Comparison of ENCODE assay signal across 8 cellular contexts in the genomic region with DNA sequence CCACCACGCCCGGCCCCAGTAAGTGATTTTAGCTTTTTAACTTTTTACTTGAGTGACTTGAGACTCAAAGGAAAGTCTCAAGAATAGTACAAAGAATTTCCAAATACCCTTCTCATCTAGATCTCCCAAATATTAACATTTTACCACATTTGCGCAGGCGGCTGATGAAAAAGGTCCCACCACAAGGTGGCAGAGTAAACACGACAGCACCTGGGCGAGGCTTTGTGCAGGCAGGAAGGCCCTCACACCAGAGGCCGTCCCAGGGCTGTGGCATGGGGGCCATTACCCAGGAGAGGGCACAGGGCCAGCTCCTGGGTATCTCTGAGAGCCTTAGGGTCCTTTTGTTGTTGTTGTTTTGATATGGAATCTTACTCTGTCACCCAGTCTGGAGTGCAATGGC. TPM values are rescaled to one million over a fixed set of nuclear protein-coding genes. Genes with fewer than 3 reads are reported as not detected.
DNase-seq lines count a peak whose midpoint lies in the region; ATAC-seq, FAIRE-seq and TF ChIP-seq lines count a peak whose summit lies in the region.

No MANE protein-coding gene starts in this region.

- FAIRE-seq in A549 (lab: Jason Lieb, UNC): no peak
- FAIRE-seq in small intestine (lab: Jason Lieb, UNC): no peak

- H3K27me3 ChIP-seq in esophagus muscularis mucosa (peaks cover 0 to 24% (median 0%) of the 10 kb centered on the region in 4 donors), small intestine (ENCODE audit: control insufficient read depth in 2 of 2, insufficient read depth in 2 of 2, low read length in 2 of 2) (no peaks in the 10 kb centered on the region)

- POLR2A ChIA-PET in A549 (lab: Yijun Ruan, JAX): no interaction called here

- no peaks in the 10 kb centered on the region for H3K36me3 ChIP-seq in esophagus muscularis mucosa
- no peaks in the 10 kb centered on the region for H3K36me3 ChIP-seq in small intestine (ENCODE audit: control insufficient read depth in 2 of 2, insufficient read depth in 2 of 2, low read length in 2 of 2)

- H3K4me3 ChIP-seq in A549 (no peak overlapping the region), esophagus muscularis mucosa (no peak overlapping the region), small intestine (ENCODE audit: low read depth in 1 of 2, low read length in 2 of 2) (no peak overlapping the region)

- 29% methylated on average over 7 of the region's 7 CpGs for WGBS in A549 (ENCODE audit: missing lambda C conversion rate)
- whole genome bisulfite sequencing in esophagus muscularis mucosa: 41% methylated on average over 5 of the region's 7 CpGs
- 45 to 51% (median 50%) methylated on average over 7 of the region's 7 CpGs for WGBS in small intestine, 3 donors

- H3K9me3 ChIP-seq in A549 (no peaks in the 10 kb centered on the region), esophagus muscularis mucosa (no peaks in the 10 kb centered on the region), small intestine (ENCODE audit: control insufficient read depth, low read depth) (no peaks in the 10 kb centered on the region)

- peak; percentile 36 to 58; a peak in 3 of 5 replicates for TF ChIP-seq RAD21 in A549 (conservative IDR thresholded peaks at IDR 0.05 in 1 of 2, IDR thresholded peaks at IDR 0.05 in 1 of 2)

- TF ChIP-seq POLR2A in A549 (IDR thresholded peaks at IDR 0.05; ENCODE audit: low read length): no peak
- no peak for TF ChIP-seq POLR2A in esophagus muscularis mucosa (IDR thresholded peaks at IDR 0.05; ENCODE audit: low read depth)

- peak; percentile 42 for TF ChIP-seq CTCF in A549 (IDR thresholded peaks at IDR 0.05)
- peak; percentile 72 for TF ChIP-seq CTCF in GM10266 (IDR thresholded peaks at IDR 0.05; ENCODE audit: control insufficient read depth, insufficient read depth, low read depth, missing control alignments)
- peak; percentile 28 to 44 (median 39) for TF ChIP-seq CTCF in esophagus muscularis mucosa (IDR thresholded peaks at IDR 0.05)

- H3K4me1 ChIP-seq in A549 (no peaks in the 10 kb centered on the region), esophagus muscularis mucosa (no peaks in the 10 kb centered on the region), small intestine (ENCODE audit: control insufficient read depth in 2 of 2, insufficient read depth in 1 of 2, low read depth in 1 of 2, low read length in 1 of 2) (no peaks in the 10 kb centered on the region)

- intact Hi-C loops in esophagus muscularis mucosa (cut with DNase I): no loop called here

- DNase-seq in A549 (ENCODE audit: low read depth in 1 of 2, low spot score in 1 of 2) (peak in 1 of 2 experiments; percentile 47), GM10266 (ENCODE audit: extremely low spot score) (peak; percentile 46), SHP77 (lab: John Stamatoyannopoulos, UW) (peak; percentile 58 to 76), esophagus muscularis mucosa (ENCODE audit: extremely low spot score) (no peak), small intestine (peak; percentile 17), glomerular visceral epithelial cell (ENCODE audit: extremely low spot score) (no peak), NCI-H146 (lab: John Stamatoyannopoulos, UW) (no peak)

- TF ChIP-seq EP300 in A549 (IDR thresholded peaks at IDR 0.05): no peak
- TF ChIP-seq EP300 in esophagus muscularis mucosa (IDR thresholded peaks at IDR 0.05): no peak

- H3K27ac ChIP-seq in A549 (no peak overlapping the region), esophagus muscularis mucosa (replicated peaks in 1 of 4) (no peak overlapping the region), small intestine (ENCODE audit: low read depth in 1 of 2, low read length in 1 of 2) (no peak overlapping the region)

- CTCF ChIA-PET in A549 (lab: Yijun Ruan, JAX): interaction anchor here (0.6 to 1.6 kb wide), 9 partner anchors 8 to 1079 kb away, joined by 3 to 5 read pairs (median 3); partner anchors contain the start of gene RADIL

- ATAC-seq in A549 (peak; percentile 50 to 77; a peak in 3 of 6 replicates), HG03571 (IDR thresholded peaks at IDR 0.05; ENCODE audit: unreplicated experiment) (no peak)

- H3K4me2 ChIP-seq in A549: no peak overlapping the region

TF ChIP-seq in A549, 52 proteins besides CTCF, POLR2A, EP300 and RAD21:
- TF ChIP-seq SMC3 (IDR thresholded peaks at IDR 0.05) (peak; percentile 47), ELK1 (IDR thresholded peaks at IDR 0.05; ENCODE audit: low read depth, low read length) (no peak)

RNA-seq across cellular contexts. Expression of gene WIPI2, which starts 50.0 kb away (rescaled TPM):
- polyA plus RNA-seq in A549 (2011; rRNA removed) (44.6 and 51.3 TPM in 2 replicates), A549 (2017; fragmentation: RNase III; extraction: RNeasy Plus Mini Kit Qiagen cat#74134 plus additional on column Dnase treatment) (37.1 to 42.6 TPM (median 39.8 TPM) in 3 replicates), small intestine (10 to 100 TPM; 25.0 to 37.6 (median 34.0) TPM)
- 47.5 and 58.4 TPM in 2 replicates for polyA plus RNA-seq in A549 (2012; cell fraction: cytosol; rRNA removed)
- polyA plus RNA-seq in A549 (2012; cell fraction: nucleus; rRNA removed): 49.1 TPM in 2 replicates
- polyA minus RNA-seq in A549 (2011; rRNA and poly(A)+ RNA removed): 50.7 and 82.7 TPM in 2 replicates
- 10 to 100 TPM; 50.4 to 81.8 (median 60.2) TPM for total RNA-seq in esophagus muscularis mucosa

Comparison
In these comparisons a context has a peak if more than half of its experiments do, and no peak if none do; other contexts are left out.
1. DNase-seq: peak in GM10266 (single experiment), SHP77 (2 of 2) and small intestine (single experiment); none in esophagus muscularis mucosa (single experiment), glomerular visceral epithelial cell (single experiment) and NCI-H146 (single experiment).
2. Peak in every context shown above with its lines, with median percentiles within 50 percentile points of each other: CTCF ChIP-seq.